In the genomic region with DNA sequence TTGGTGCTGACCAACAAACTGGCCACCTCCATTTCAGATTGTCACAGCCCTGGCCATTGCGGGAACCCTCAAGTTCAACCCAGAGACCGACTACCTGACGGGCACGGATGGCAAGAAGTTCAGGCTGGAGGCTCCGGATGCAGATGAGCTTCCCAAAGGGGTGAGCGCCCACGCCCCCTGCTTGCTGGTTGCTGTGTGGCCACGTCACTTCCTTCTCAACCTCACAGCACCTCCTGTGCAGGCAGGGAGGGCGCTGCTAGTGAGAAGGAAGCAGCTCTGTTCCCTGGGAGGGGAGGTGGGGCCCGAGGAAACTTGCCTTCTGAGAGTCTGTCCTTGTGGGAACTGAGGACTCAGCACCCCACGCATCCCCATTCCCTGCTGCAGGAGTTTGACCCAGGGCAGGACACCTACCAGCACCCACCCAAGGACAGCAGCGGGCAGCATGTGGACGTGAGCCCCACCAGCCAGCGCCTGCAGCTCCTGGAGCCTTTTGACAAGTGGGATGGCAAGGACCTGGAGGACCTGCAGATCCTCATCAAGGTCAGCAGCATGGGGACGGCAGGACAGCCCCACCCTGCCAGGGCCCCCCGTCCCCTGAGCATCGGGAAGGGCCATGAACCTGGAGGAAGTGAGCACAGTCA, we compare ENCODE assay signal across 9 cellular contexts. TPM values are rescaled to one million over a fixed set of nuclear protein-coding genes. Genes with fewer than 3 reads are reported as not detected.
A peak's percentile ranks its signal among the peaks of the same experiment; 100 is the strongest.
DNase-seq lines count a peak whose midpoint lies in the region; ATAC-seq, FAIRE-seq and TF ChIP-seq lines count a peak whose summit lies in the region.
"Had no signal": no experiment of that assay in that cellular context is flagged by ENCODE, and none has a peak within 500 bp of the region (broad histone marks: within the 10 kb centered on the region; RNA-seq: fewer than 3 reads in every experiment).

No MANE protein-coding gene starts in this region.

- H3K4me3 ChIP-seq in mucosa of rectum (ENCODE audit: low read length in 2 of 2) (no peak overlapping the region), thoracic aorta (no peak overlapping the region)

- H3K9me3 ChIP-seq in mucosa of rectum (ENCODE audit: control insufficient read depth in 2 of 2, low read length in 2 of 2) (no peaks in the 10 kb centered on the region), thoracic aorta (no peaks in the 10 kb centered on the region)

- DNase-seq in T-helper 1 cell (peak; percentile 19 to 62 (median 54)), thoracic aorta (ENCODE audit: low spot score) (no peak), D721Med (ENCODE audit: insufficient read length, low spot score) (no peak)
- DNase-seq in activated naive CD8-positive, alpha-beta T cell treated with anti-CD3 and anti-CD28 coated beads, Interleukin-2, amount 50 U/mL, for 16 hours (ENCODE audit: low read depth, low spot score), result peak; percentile 32

- peak overlapping the region in 1 of 2 donors; percentile 47 for H3K9ac ChIP-seq in mucosa of rectum (ENCODE audit: low read depth in 1 of 2, low read length in 2 of 2)

- peaks cover 15 to 17% of the 10 kb centered on the region in 2 donors for H3K4me1 ChIP-seq in mucosa of rectum (ENCODE audit: control insufficient read depth in 2 of 2, insufficient read depth in 2 of 2, low read length in 2 of 2)
- peaks cover 18 to 42% of the 10 kb centered on the region in 2 donors for H3K4me1 ChIP-seq in thoracic aorta (ENCODE audit: control insufficient read depth in 1 of 2, low read depth in 2 of 2)

- H3K27ac ChIP-seq in 22Rv1 (peak overlapping the region; percentile 75), mucosa of rectum (ENCODE audit: low read depth in 2 of 2, low read length in 2 of 2) (peak overlapping the region; percentile 66 to 79), thoracic aorta (peak overlapping the region; percentile 97)

- TF ChIP-seq CTCF in 22Rv1 (IDR thresholded peaks at IDR 0.05) (no peak), thoracic aorta (IDR thresholded peaks at IDR 0.05) (no peak), D721Med (IDR thresholded peaks at IDR 0.05; ENCODE audit: insufficient read depth, missing control alignments) (no peak)

- FAIRE-seq in D721Med (lab: Jason Lieb, UNC), result no peak

- H3K27me3 ChIP-seq in mucosa of rectum (ENCODE audit: control insufficient read depth in 2 of 2, insufficient read depth in 2 of 2, low read length in 2 of 2) (no peaks in the 10 kb centered on the region), thoracic aorta (replicated peaks; ENCODE audit: insufficient read depth) (no peaks in the 10 kb centered on the region)

- peaks cover 74 to 79% of the 10 kb centered on the region in 2 donors for H3K36me3 ChIP-seq in mucosa of rectum (ENCODE audit: control insufficient read depth in 2 of 2, insufficient read depth in 2 of 2, low read length in 2 of 2)
- peaks cover 37% of the 10 kb centered on the region for H3K36me3 ChIP-seq in thoracic aorta

- ATAC-seq in thoracic aorta (ENCODE audit: insufficient number of reproducible peaks, low FRiP score, low read depth) (no peak), SK-N-SH treated with all-trans-retinoic acid at 6 μM for 48 hours (no peak; the same call in 2 of the 3 replicates), GM18519 (IDR thresholded peaks at IDR 0.05; ENCODE audit: low FRiP score, unreplicated experiment) (no peak)

TF ChIP-seq in SK-N-SH treated with all-trans-retinoic acid at 6 μM for 48 hours, 23 proteins besides CTCF, POLR2A, EP300 and RAD21:
- TF ChIP-seq TCF4 (CRISPR knock-in tag; IDR thresholded peaks at IDR 0.05; ENCODE audit: borderline replicate concordance) (no peak), CSDC2 (CRISPR knock-in tag; IDR thresholded peaks at IDR 0.05) (no peak), OSR1 (CRISPR knock-in tag; IDR thresholded peaks at IDR 0.05) (no peak), ARNTL (CRISPR knock-in tag; IDR thresholded peaks at IDR 0.05; ENCODE audit: borderline replicate concordance, low read depth) (no peak), ZFP3 (CRISPR knock-in tag; IDR thresholded peaks at IDR 0.05) (no peak), PATZ1 (CRISPR knock-in tag; IDR thresholded peaks at IDR 0.05; ENCODE audit: borderline replicate concordance) (no peak), RARB (CRISPR knock-in tag; IDR thresholded peaks at IDR 0.05) (no peak), SNAI2 (CRISPR knock-in tag; IDR thresholded peaks at IDR 0.05) (no peak), TOX (CRISPR knock-in tag; IDR thresholded peaks at IDR 0.05; ENCODE audit: borderline replicate concordance) (no peak), ZFP30 (CRISPR knock-in tag; IDR thresholded peaks at IDR 0.05) (no peak), ZC3H10 (CRISPR knock-in tag; IDR thresholded peaks at IDR 0.05) (no peak), ISL1 (CRISPR knock-in tag; IDR thresholded peaks at IDR 0.05) (no peak)

RNA-seq across cellular contexts. Expression of gene POLR3H, which starts 19.3 kb away (rescaled TPM):
- total RNA-seq in thoracic aorta, result 10 to 100 TPM; 17.6 to 38.1 TPM

RNA-seq across cellular contexts. Expression of gene CSDC2, which starts 35.9 kb away (rescaled TPM):
- 100 to 1,000 TPM in 1 of 2 donors, 10 to 100 TPM in 1; 73.2 to 112 TPM for total RNA-seq in thoracic aorta
- total RNA-seq: T-helper 2 cell treated with Interferon-gamma antibody and Interleukin-4, amounts not matched to agents 100 ng/mL and 5 ng/mL, for 36 hours had no signal

RNA-seq across cellular contexts. Expression of gene ACO2, which starts 56.0 kb away (rescaled TPM):
- 10 to 100 TPM; 52.1 to 57.8 TPM for total RNA-seq in thoracic aorta

RNA-seq across cellular contexts. Expression of gene PHF5A, which starts 56.4 kb away (rescaled TPM):
- total RNA-seq in thoracic aorta, result 10 to 100 TPM; 13.8 to 28.7 TPM

Comparison
In these comparisons a context has a peak if more than half of its experiments do, and no peak if none do; other contexts are left out.
1. DNase-seq: peak in T-helper 1 cell (5 of 5) and activated naive CD8-positive, alpha-beta T cell treated with anti-CD3 and anti-CD28 coated beads, Interleukin-2, amount 50 U/mL, for 16 hours (single experiment); none in thoracic aorta (single experiment) and D721Med (single experiment).
2. Peak in every context shown above with its lines, with median percentiles within 50 percentile points of each other: H3K27ac ChIP-seq.